24 cellular contexts compared by ENCODE assay signal in the genomic region with DNA sequence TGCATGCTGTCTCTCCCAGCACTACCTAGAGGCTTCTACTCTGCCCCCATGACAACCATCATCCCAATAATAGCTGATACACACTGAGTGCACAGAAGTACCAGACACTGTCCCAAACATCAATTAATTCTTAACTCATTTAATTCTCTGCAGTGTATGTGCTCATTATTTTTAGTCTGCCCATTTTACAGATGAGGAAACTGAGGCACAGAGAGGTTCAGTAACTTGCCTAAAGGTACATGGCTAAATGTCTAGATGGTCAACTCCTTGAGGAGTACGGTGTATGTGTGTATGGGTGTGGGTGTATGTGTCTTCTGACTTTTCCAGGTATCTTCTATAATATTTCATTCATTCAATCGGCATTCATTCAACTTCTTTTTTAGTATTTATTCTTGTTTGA.
"Had no signal": no experiment of that assay in that cellular context is flagged by ENCODE, and none has a peak within 500 bp of the region (broad histone marks: within the 10 kb centered on the region; RNA-seq: fewer than 3 reads in every experiment).

No MANE protein-coding gene starts in this region.

- DNase-seq: activated CD4-positive, alpha-beta memory T cell treated with anti-CD3 and anti-CD28 coated beads, Interleukin-2, amount 10 ng/mL, durations not matched to agents 7 days and 5 days; activated CD4-positive, alpha-beta T cell treated with anti-CD3 and anti-CD28 coated beads for 1 hour; activated CD4-positive, alpha-beta T cell treated with anti-CD3 and anti-CD28 coated beads for 4 hours; activated CD4-positive, alpha-beta T cell treated with anti-CD3 and anti-CD28 coated beads, Interleukin-2, amount 10 ng/mL, durations not matched to agents 7 days and 5 days; activated CD4-positive, alpha-beta T cell treated with anti-CD3 and anti-CD28 coated beads, Interleukin-2, amount 50 U/mL, for 4 hours; activated CD8-positive, alpha-beta memory T cell treated with anti-CD3 and anti-CD28 coated beads, Interleukin-2, amount 50 U/mL, for 48 hours; activated gamma-delta T cell; activated naive CD4-positive, alpha-beta T cell; activated naive CD4-positive, alpha-beta T cell treated with anti-CD3 and anti-CD28 coated beads, Interleukin-2, amount 10 ng/mL, durations not matched to agents 7 days and 5 days; activated naive CD8-positive, alpha-beta T cell treated with anti-CD3 and anti-CD28 coated beads, Interleukin-2, amount 10 ng/mL, durations not matched to agents 7 days and 5 days; activated T-cell treated with anti-CD3 and anti-CD28 coated beads for 4 hours; activated T-cell treated with anti-CD3 and anti-CD28 coated beads, Interleukin-2, amount 50 U/mL, for 24 hours; activated T-cell treated with anti-CD3 and anti-CD28 coated beads, Interleukin-2, amount 50 U/mL, for 72 hours; brain microvascular endothelial cell; effector CD8-positive, alpha-beta T cell; foreskin fibroblast; T-helper 1 cell; T-helper 17 cell had no signal

- H3K9me3 ChIP-seq: ascending aorta had no signal

- ATAC-seq: activated naive CD4-positive, alpha-beta T cell treated with anti-CD3 and anti-CD28 coated beads, Interleukin-2, amount 50 U/mL, for 72 hours; activated T-cell treated with anti-CD3 and anti-CD28 coated beads, Interleukin-2, amount 50 U/mL, for 72 hours; T-helper 17 cell had no signal

- H3K36me3 Mint-ChIP-seq: activated naive CD4-positive, alpha-beta T cell treated with anti-CD3 and anti-CD28 coated beads, Interleukin-2, amount 10 ng/mL, durations not matched to agents 7 days and 5 days; activated naive CD4-positive, alpha-beta T cell treated with anti-CD3 and anti-CD28 coated beads, Interleukin-2, amount 50 U/mL, for 72 hours; activated naive CD8-positive, alpha-beta T cell treated with anti-CD3 and anti-CD28 coated beads, Interleukin-2, amount 10 ng/mL, durations not matched to agents 7 days and 5 days; WTC11 had no signal

- H3K27ac ChIP-seq: ascending aorta, brain microvascular endothelial cell, epithelial cell of prostate had no signal

- H3K4me1 ChIP-seq: ascending aorta had no signal

- H3K36me3 ChIP-seq: ascending aorta, brain microvascular endothelial cell had no signal

- H3K27me3 ChIP-seq: ascending aorta, brain microvascular endothelial cell had no signal

- H3K4me3 Mint-ChIP-seq: activated CD4-positive, alpha-beta memory T cell treated with anti-CD3 and anti-CD28 coated beads, Interleukin-2, amount 10 ng/mL, durations not matched to agents 7 days and 5 days; activated CD4-positive, alpha-beta T cell treated with anti-CD3 and anti-CD28 coated beads, Interleukin-2, amount 10 ng/mL, durations not matched to agents 7 days and 5 days; activated naive CD4-positive, alpha-beta T cell treated with anti-CD3 and anti-CD28 coated beads, Interleukin-2, amount 10 ng/mL, durations not matched to agents 7 days and 5 days; activated naive CD8-positive, alpha-beta T cell treated with anti-CD3 and anti-CD28 coated beads, Interleukin-2, amount 10 ng/mL, durations not matched to agents 7 days and 5 days; activated T-cell treated with anti-CD3 and anti-CD28 coated beads, Interleukin-2, amount 50 U/mL, for 24 hours; activated T-cell treated with anti-CD3 and anti-CD28 coated beads, Interleukin-2, amount 50 U/mL, for 72 hours; central memory CD8-positive, alpha-beta T cell; T-helper 17 cell; T-helper 2 cell treated with Interferon-gamma antibody and Interleukin-4, amounts not matched to agents 5 μg/mL and 100 μg/mL, for 36 hours; WTC11 had no signal

- H3K27ac Mint-ChIP-seq: activated CD4-positive, alpha-beta memory T cell treated with anti-CD3 and anti-CD28 coated beads, Interleukin-2, amount 10 ng/mL, durations not matched to agents 7 days and 5 days; activated CD4-positive, alpha-beta T cell treated with anti-CD3 and anti-CD28 coated beads, Interleukin-2, amount 10 ng/mL, durations not matched to agents 7 days and 5 days; activated naive CD4-positive, alpha-beta T cell treated with anti-CD3 and anti-CD28 coated beads, Interleukin-2, amount 10 ng/mL, durations not matched to agents 7 days and 5 days; activated naive CD4-positive, alpha-beta T cell treated with anti-CD3 and anti-CD28 coated beads, Interleukin-2, amount 50 U/mL, for 72 hours; activated naive CD8-positive, alpha-beta T cell treated with anti-CD3 and anti-CD28 coated beads, Interleukin-2, amount 10 ng/mL, durations not matched to agents 7 days and 5 days; activated T-cell treated with anti-CD3 and anti-CD28 coated beads, Interleukin-2, amount 50 U/mL, for 24 hours; activated T-cell treated with anti-CD3 and anti-CD28 coated beads, Interleukin-2, amount 50 U/mL, for 72 hours; T-helper 17 cell; T-helper 2 cell treated with Interferon-gamma antibody and Interleukin-4, amounts not matched to agents 5 μg/mL and 100 μg/mL, for 36 hours; WTC11 had no signal

- H3K9me3 Mint-ChIP-seq: activated CD4-positive, alpha-beta memory T cell treated with anti-CD3 and anti-CD28 coated beads, Interleukin-2, amount 10 ng/mL, durations not matched to agents 7 days and 5 days; activated CD4-positive, alpha-beta T cell treated with anti-CD3 and anti-CD28 coated beads, Interleukin-2, amount 10 ng/mL, durations not matched to agents 7 days and 5 days; activated naive CD4-positive, alpha-beta T cell treated with anti-CD3 and anti-CD28 coated beads, Interleukin-2, amount 10 ng/mL, durations not matched to agents 7 days and 5 days; activated naive CD4-positive, alpha-beta T cell treated with anti-CD3 and anti-CD28 coated beads, Interleukin-2, amount 50 U/mL, for 72 hours; activated naive CD8-positive, alpha-beta T cell treated with anti-CD3 and anti-CD28 coated beads, Interleukin-2, amount 10 ng/mL, durations not matched to agents 7 days and 5 days; activated T-cell treated with anti-CD3 and anti-CD28 coated beads, Interleukin-2, amount 50 U/mL, for 24 hours; central memory CD8-positive, alpha-beta T cell; T-helper 2 cell treated with Interferon-gamma antibody and Interleukin-4, amounts not matched to agents 5 μg/mL and 100 μg/mL, for 36 hours; WTC11 had no signal

- H3K27me3 Mint-ChIP-seq: activated naive CD4-positive, alpha-beta T cell treated with anti-CD3 and anti-CD28 coated beads, Interleukin-2, amount 10 ng/mL, durations not matched to agents 7 days and 5 days had no signal

- H3K4me3 ChIP-seq: ascending aorta had no signal

- H3K4me1 Mint-ChIP-seq: activated CD4-positive, alpha-beta memory T cell treated with anti-CD3 and anti-CD28 coated beads, Interleukin-2, amount 10 ng/mL, durations not matched to agents 7 days and 5 days; activated CD4-positive, alpha-beta T cell treated with anti-CD3 and anti-CD28 coated beads, Interleukin-2, amount 10 ng/mL, durations not matched to agents 7 days and 5 days; activated naive CD4-positive, alpha-beta T cell treated with anti-CD3 and anti-CD28 coated beads, Interleukin-2, amount 10 ng/mL, durations not matched to agents 7 days and 5 days; activated naive CD8-positive, alpha-beta T cell treated with anti-CD3 and anti-CD28 coated beads, Interleukin-2, amount 10 ng/mL, durations not matched to agents 7 days and 5 days; central memory CD8-positive, alpha-beta T cell; WTC11 had no signal
